ENCODE assay signal across 10 cellular contexts in genomic region chr17:68033636-68034451, GRCh38. TPM values are rescaled to one million over a fixed set of nuclear protein-coding genes. Genes with fewer than 3 reads are reported as not detected.
A peak's percentile ranks its signal among the peaks of the same experiment; 100 is the strongest.
DNase-seq lines count a peak whose midpoint lies in the region; ATAC-seq and TF ChIP-seq lines count a peak whose summit lies in the region.
"Had no signal": no experiment of that assay in that cellular context is flagged by ENCODE, and none has a peak within 500 bp of the region (broad histone marks: within the 10 kb centered on the region; RNA-seq: fewer than 3 reads in every experiment).

No MANE protein-coding gene starts in this region.

- H3K36me3 Mint-ChIP-seq in MCF 10A (ENCODE audit: insufficient read depth, unreplicated experiment) = peaks cover 20% of the 10 kb centered on the region

- no peaks in the 10 kb centered on the region for H3K4me1 Mint-ChIP-seq in MCF 10A (ENCODE audit: insufficient read depth, unreplicated experiment)

- TF ChIP-seq POLR2A in breast epithelium (IDR thresholded peaks at IDR 0.05) (no peak), prostate gland (IDR thresholded peaks at IDR 0.05) (no peak), spleen (IDR thresholded peaks at IDR 0.05) (no peak)

- H3K4me3 Mint-ChIP-seq in MCF 10A (ENCODE audit: unreplicated experiment) = no peak overlapping the region

- CTCF ChIA-PET in MCF 10A (lab: Yijun Ruan, JAX) = interaction anchor here (0.6 kb wide), 1 partner anchor 13 kb away, joined by 4 read pairs; no protein-coding TSS in a partner anchor

- H3K27me3 ChIP-seq in breast epithelium (no peaks in the 10 kb centered on the region), prostate gland (replicated peaks; ENCODE audit: insufficient read depth) (no peaks in the 10 kb centered on the region), spleen (replicated peaks in 1 of 7) (no peaks in the 10 kb centered on the region)
- H3K27me3 ChIP-seq: BLaER1 treated with 17β-estradiol and CSF1 and Interleukin-3, amounts not matched to agents 10 nM and 100 nM had no signal

- H3K9me3 Mint-ChIP-seq in MCF 10A (ENCODE audit: unreplicated experiment) = no peaks in the 10 kb centered on the region

- H3K9me3 ChIP-seq in breast epithelium (no peaks in the 10 kb centered on the region), prostate gland (no peaks in the 10 kb centered on the region), spleen (no peaks in the 10 kb centered on the region)
- H3K9me3 ChIP-seq: BLaER1 treated with 17β-estradiol and CSF1 and Interleukin-3, amounts not matched to agents 10 nM and 100 nM had no signal

- intact Hi-C loops in MCF 10A (cut with micrococcal nuclease) = loop anchor here (10.0 kb wide), 1 partner anchor 71 kb away; no protein-coding TSS in a partner anchor
- intact Hi-C loops in breast epithelium (cut with DNase I; ENCODE audit: low total_unique reads) = no loop called here
- intact Hi-C loops in prostate gland (cut with DNase I) = no loop called here
- intact Hi-C loops in spleen (cut with DNase I; ENCODE audit: low total_unique reads) = no loop called here

- POLR2A ChIA-PET in MCF 10A (lab: Yijun Ruan, JAX) = interaction anchor here (0.9 to 4.8 kb wide), 2 partner anchors 11 to 14 kb away, joined by 3 to 24 read pairs; no protein-coding TSS in a partner anchor

- TF ChIP-seq CTCF in MCF 10A (IDR thresholded peaks at IDR 0.05; ENCODE audit: unreplicated experiment) (no peak), breast epithelium (IDR thresholded peaks at IDR 0.05) (no peak), prostate gland (IDR thresholded peaks at IDR 0.05) (no peak), spleen (IDR thresholded peaks at IDR 0.05 in 8 of 11, conservative IDR thresholded peaks at IDR 0.05 in 3 of 11) (no peak)

- no peak for ATAC-seq in GM18519 (IDR thresholded peaks at IDR 0.05; ENCODE audit: low FRiP score, unreplicated experiment)

- H3K27me3 Mint-ChIP-seq in MCF 10A (ENCODE audit: insufficient read depth, unreplicated experiment) = no peaks in the 10 kb centered on the region

- no peak overlapping the region for H3K27ac Mint-ChIP-seq in MCF 10A (ENCODE audit: low read depth, unreplicated experiment)

- BruUV-seq in MCF 10A (replicated peaks; lab: Mats Ljungman, UMichigan) = no TSS peak

- peak; percentile 58 for DNase-seq in MCF 10A (ENCODE audit: unreplicated experiment)
- no peak for DNase-seq in breast epithelium (ENCODE audit: low spot score in 2 of 2)
- DNase-seq in SHP77 treated with DMSO at 0.1 percent for 48 hours (lab: John Stamatoyannopoulos, UW) = peak; percentile 53
- peak; percentile 62 for DNase-seq in glomerular visceral epithelial cell (ENCODE audit: extremely low spot score)
- no peak for DNase-seq in prostate gland (ENCODE audit: low spot score)
- DNase-seq in spleen = no peak
- DNase-seq: effector memory CD4-positive, alpha-beta T cell had no signal

- H3K27ac ChIP-seq in breast epithelium = no peak overlapping the region
- H3K27ac ChIP-seq in temporal lobe (ENCODE audit: low read depth, low read length) = peak overlapping the region; percentile 56
- H3K27ac ChIP-seq in prostate gland = no peak overlapping the region
- H3K27ac ChIP-seq in spleen = no peak overlapping the region
- H3K27ac ChIP-seq: BLaER1 treated with 17β-estradiol and CSF1 and Interleukin-3, amounts not matched to agents 10 nM and 100 nM had no signal

- H3K4me3 ChIP-seq in breast epithelium (no peak overlapping the region), prostate gland (no peak overlapping the region), spleen (no peak overlapping the region)

- H3K4me1 ChIP-seq in breast epithelium (peaks cover 0 to 8% of the 10 kb centered on the region in 2 donors), prostate gland (replicated peaks) (no peaks in the 10 kb centered on the region), spleen (peaks cover 8 to 33% (median 24%) of the 10 kb centered on the region in 6 donors)

- WGBS in prostate gland = 82% methylated on average over 7 of the region's 7 CpGs
- 77 to 87% (median 80%) methylated on average over 7 of the region's 7 CpGs for WGBS in spleen, 5 donors

- H3K36me3 ChIP-seq in breast epithelium (no peaks in the 10 kb centered on the region), prostate gland (no peaks in the 10 kb centered on the region), spleen (peaks cover 0 to 18% (median 10%) of the 10 kb centered on the region in 6 donors)

RNA-seq across cellular contexts. Expression of gene KPNA2, which starts 1.7 kb away (rescaled TPM):
- 120 and 132 TPM in 2 replicates for total RNA-seq in MCF 10A (2022)
- total RNA-seq in breast epithelium = 10 to 100 TPM; 19.7 to 21.9 (median 20.5) TPM
- 28.3 TPM for total RNA-seq in temporal lobe
- 10 to 100 TPM; 13.4 to 68.4 TPM for total RNA-seq in prostate gland
- total RNA-seq in spleen = 10 to 100 TPM; 22.1 to 49.2 (median 38.5) TPM
- 10 to 100 TPM; 12.4 to 32.5 (median 31.4) TPM for polyA plus RNA-seq in spleen

RNA-seq across cellular contexts. Expression of gene C17orf58, which starts 37.6 kb away (rescaled TPM):
- total RNA-seq in MCF 10A (2022) (9.5 and 12.9 TPM in 2 replicates), breast epithelium (10 to 100 TPM in 2 of 3 donors, 1 to 10 TPM in 1; 6.6 to 18.7 (median 12.0) TPM), temporal lobe (23.4 TPM), prostate gland (10 to 100 TPM; 22.0 to 22.7 TPM), spleen (1 to 10 TPM; 2.5 to 9.3 (median 6.5) TPM)
- polyA plus RNA-seq in spleen = 1 to 10 TPM; 4.7 to 8.2 (median 6.7) TPM

Comparison
In these comparisons a context has a peak if more than half of its experiments do, and no peak if none do; other contexts are left out.
1. DNase-seq: peak in MCF 10A (single experiment), SHP77 treated with DMSO at 0.1 percent for 48 hours (single experiment) and glomerular visceral epithelial cell (single experiment); none in breast epithelium (0 of 2), prostate gland (single experiment) and spleen (single experiment).